1 cellular context compared by ENCODE assay signal in genomic region chr12:2624543-2625266, GRCh38.
TF ChIP-seq lines count a peak whose summit lies in the region.

No MANE protein-coding gene starts in this region.

TF ChIP-seq in GM23338, 12 proteins besides CTCF, POLR2A, EP300 and RAD21 (continued from another document):
- no peak for TF ChIP-seq ETS1 (IDR thresholded peaks at IDR 0.05)
